In the genomic region with DNA sequence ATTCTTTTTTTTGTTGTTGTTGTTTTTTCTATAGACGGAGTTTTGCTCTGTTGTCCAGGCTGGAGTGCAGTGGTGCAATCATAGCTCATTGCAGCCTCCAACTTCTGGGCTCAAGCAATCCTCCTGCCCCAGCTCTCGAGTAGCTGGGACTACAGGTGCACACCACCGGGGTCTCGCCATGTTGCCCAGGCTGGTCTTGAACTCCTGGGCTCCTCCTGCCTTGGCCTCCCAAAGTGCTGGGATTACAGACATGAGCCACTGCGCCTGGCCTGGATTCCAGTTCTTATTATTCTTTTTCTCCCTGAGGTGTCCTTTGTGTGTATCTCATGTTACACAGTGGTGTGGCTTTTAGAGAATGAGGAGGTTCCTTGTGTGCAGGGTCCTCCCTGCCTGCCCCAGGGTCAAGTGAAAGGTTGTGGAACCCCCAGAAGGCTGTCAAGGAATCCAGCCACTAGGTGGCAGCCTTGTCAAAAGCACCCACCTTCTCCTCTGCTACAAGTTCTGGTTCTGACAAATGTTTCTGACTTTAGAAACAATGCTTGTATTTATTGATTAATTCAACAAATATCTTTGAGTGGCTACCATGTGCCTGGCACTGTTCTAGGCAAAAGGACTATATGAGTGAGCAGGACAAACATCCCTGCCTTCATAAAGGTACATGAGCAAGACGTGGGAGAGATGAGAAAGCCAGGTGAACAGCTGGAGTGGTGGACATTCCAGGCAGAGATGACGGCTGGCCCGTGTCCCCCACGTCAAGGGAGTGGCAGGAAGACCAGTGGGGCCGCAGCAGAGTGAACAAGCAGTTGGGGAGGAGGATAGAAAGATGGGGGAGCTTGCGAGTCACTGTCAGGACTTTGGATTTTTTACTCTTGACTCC, we compare ENCODE assay signal across 8 cellular contexts.
DNase-seq lines count a peak whose midpoint lies in the region; ATAC-seq and TF ChIP-seq lines count a peak whose summit lies in the region.

No MANE protein-coding gene starts in this region.

- H4K5ac ChIP-seq in mesendoderm (ENCODE audit: low read length) = no peak overlapping the region

- H3K4ac ChIP-seq in mesendoderm (ENCODE audit: low read depth, low read length) = no peak overlapping the region

- peak overlapping the region; percentile 2 for H3K56ac ChIP-seq in mesendoderm (ENCODE audit: low read length)

- in situ Hi-C loops in GM13976 (cut with MboI; ENCODE audit: low sequenced_read_pairs, unreplicated experiment) = no loop called here

- H3K79me1 ChIP-seq in mesendoderm (ENCODE audit: low read length) = no peaks in the 10 kb centered on the region

- no peaks in the 10 kb centered on the region for H3K27me3 ChIP-seq in effector memory CD4-positive, alpha-beta T cell (replicated peaks; ENCODE audit: control insufficient read depth, insufficient read depth, low read length, poor library complexity, severe bottlenecking)
- H3K27me3 ChIP-seq in mesendoderm (ENCODE audit: insufficient read depth, low read length, poor library complexity) = no peaks in the 10 kb centered on the region

- H3K23ac ChIP-seq in mesendoderm (ENCODE audit: low read length) = no peak overlapping the region

- no peaks in the 10 kb centered on the region for H3K9me3 ChIP-seq in effector memory CD4-positive, alpha-beta T cell (ENCODE audit: control insufficient read depth, low read length)

- no peaks in the 10 kb centered on the region for H3K79me2 ChIP-seq in mesendoderm (ENCODE audit: control insufficient read depth, insufficient read depth, low read length)

- no peak for ATAC-seq in GM19452 (IDR thresholded peaks at IDR 0.05; ENCODE audit: unreplicated experiment)

- no peak overlapping the region for H3K18ac ChIP-seq in mesendoderm (ENCODE audit: low read length)

- no peaks in the 10 kb centered on the region for H3K36me3 ChIP-seq in effector memory CD4-positive, alpha-beta T cell (ENCODE audit: control insufficient read depth, insufficient read depth, low read length)
- no peaks in the 10 kb centered on the region for H3K36me3 ChIP-seq in mesendoderm (ENCODE audit: control insufficient read depth, insufficient read depth, low read length)

- H4K8ac ChIP-seq in mesendoderm (ENCODE audit: low read depth, low read length) = no peak overlapping the region

- no peaks in the 10 kb centered on the region for H3K4me1 ChIP-seq in effector memory CD4-positive, alpha-beta T cell (ENCODE audit: control insufficient read depth, insufficient read depth, low read length, poor library complexity, severe bottlenecking)
- no peaks in the 10 kb centered on the region for H3K4me1 ChIP-seq in mesendoderm (ENCODE audit: control insufficient read depth, low read depth, low read length)

- H2BK5ac ChIP-seq in mesendoderm (ENCODE audit: low read length) = no peak overlapping the region

- DNase-seq in GM13976 (ENCODE audit: low spot score) (peak; percentile 79), NCI-H748 (lab: John Stamatoyannopoulos, UW; ENCODE audit: unreplicated experiment) (peak; percentile 70), mesendoderm (peak; percentile 77)
- DNase-seq in activated CD8-positive, alpha-beta memory T cell treated with anti-CD3 and anti-CD28 coated beads for 4 hours (ENCODE audit: low read depth in 2 of 2) = peak; percentile 39 to 43
- DNase-seq in effector memory CD4-positive, alpha-beta T cell = peak; percentile 19 to 47 (median 26)
- DNase-seq in stimulated activated CD8-positive, alpha-beta memory T cell treated with anti-CD3 and anti-CD28 coated beads, Interleukin-15, amount 100 ng/mL, for 24 hours (ENCODE audit: low read depth) = peak; percentile 46

- H2BK120ac ChIP-seq in mesendoderm (ENCODE audit: low read depth, low read length) = no peak overlapping the region

- H3K27ac ChIP-seq in 22Rv1 (no peak overlapping the region), mesendoderm (ENCODE audit: low read depth, low read length) (no peak overlapping the region)
- no peak overlapping the region for H3K27ac ChIP-seq in effector memory CD4-positive, alpha-beta T cell (ENCODE audit: insufficient read depth, low read length, poor library complexity, severe bottlenecking)

- no peak overlapping the region for H3K4me2 ChIP-seq in mesendoderm (ENCODE audit: low read length)

- no peak overlapping the region for H3K4me3 ChIP-seq in effector memory CD4-positive, alpha-beta T cell (ENCODE audit: insufficient read depth, low read depth, low read length, poor library complexity, severe bottlenecking)
- no peak overlapping the region for H3K4me3 ChIP-seq in mesendoderm (ENCODE audit: low read length)

- TF ChIP-seq CTCF in 22Rv1 (IDR thresholded peaks at IDR 0.05) = peak; percentile 94
- TF ChIP-seq CTCF in GM13976 (IDR thresholded peaks at IDR 0.05; ENCODE audit: borderline replicate concordance, control extremely low read depth, extremely low read depth, insufficient read depth, missing control alignments) = peak; percentile 74

- no peak overlapping the region for H2BK15ac ChIP-seq in mesendoderm (replicated peaks; ENCODE audit: low read depth)

- no CpG with 5 or more reads among the region's 11 CpGs for WGBS in mesendoderm (ENCODE audit: extremely low coverage, insufficient coverage, low lambda C conversion rate)

- H3K9ac ChIP-seq in mesendoderm (ENCODE audit: low read length) = no peak overlapping the region

- no peak overlapping the region for H2AK5ac ChIP-seq in mesendoderm (ENCODE audit: low read length)

Comparison
In these comparisons a context has a peak if more than half of its experiments do, and no peak if none do; other contexts are left out.
1. DNase-seq: peak in every context shown above with its lines; median percentile 79 in GM13976; 77 in mesendoderm; 70 in NCI-H748; 46 in stimulated activated CD8-positive, alpha-beta memory T cell treated with anti-CD3 and anti-CD28 coated beads, Interleukin-15, amount 100 ng/mL, for 24 hours; 41 in activated CD8-positive, alpha-beta memory T cell treated with anti-CD3 and anti-CD28 coated beads for 4 hours; 26 in effector memory CD4-positive, alpha-beta T cell.